In the genomic region with DNA sequence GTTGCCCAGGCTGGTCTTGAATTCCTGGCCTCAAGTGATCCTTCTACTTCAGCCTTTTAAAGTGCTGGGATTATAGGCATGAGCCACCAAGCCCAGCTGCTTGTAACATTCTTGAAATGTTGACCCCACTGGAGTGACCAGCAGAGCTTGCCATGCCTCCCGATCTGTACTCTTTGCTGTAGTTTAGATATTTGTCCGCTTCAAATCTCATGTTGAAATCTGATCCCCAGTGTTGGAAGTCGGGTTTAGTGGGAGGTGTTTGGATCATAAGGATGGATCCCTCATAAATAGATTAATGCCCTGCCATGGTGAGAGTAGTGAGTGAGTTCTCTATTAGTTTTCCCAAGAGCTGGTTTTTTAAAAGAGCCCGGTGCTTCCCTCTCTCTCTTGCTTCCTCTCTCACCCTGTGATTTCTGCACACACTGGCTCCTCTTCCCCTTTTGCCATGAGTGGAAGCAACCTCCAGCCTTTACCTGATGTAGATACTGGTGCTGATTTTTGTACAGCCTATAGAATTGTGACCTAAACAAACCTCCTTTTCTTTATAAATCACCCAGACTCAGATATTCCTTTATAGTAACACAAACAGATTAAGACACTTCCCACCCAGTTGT, we compare ENCODE assay signal across 8 cellular contexts. TPM values are rescaled to one million over a fixed set of nuclear protein-coding genes. Genes with fewer than 3 reads are reported as not detected.
DNase-seq lines count a peak whose midpoint lies in the region; ATAC-seq and TF ChIP-seq lines count a peak whose summit lies in the region.
"Not testable (repeated sequence)": the region's sequence is repeated elsewhere in the genome, so short reads cannot be mapped to it uniquely, and the experiment has no call there.

No MANE protein-coding gene starts in this region.

- ATAC-seq in lung (ENCODE audit: insufficient read depth, low FRiP score) (peak; percentile 62), psoas muscle (peak; percentile 43 to 67 (median 56)), upper lobe of right lung (peak; percentile 63)

- 50 to 65% methylated on average over 2 to 3 of the region's 4 CpGs for WGBS in lung, 2 donors
- 20 to 32% (median 21%) methylated on average over 2 to 3 of the region's 4 CpGs for WGBS in psoas muscle, 3 donors

- H3K27me3 ChIP-seq in WERI-Rb-1 (ENCODE audit: insufficient read depth, low read depth, severe bottlenecking); lung (ENCODE audit: control insufficient read depth, insufficient read depth); psoas muscle (ENCODE audit: insufficient read depth in 3 of 3, low read length in 2 of 3); upper lobe of right lung: not testable (repeated sequence)

- peak; percentile 3 for DNase-seq in Ammon's horn (ENCODE audit: low spot score)
- peak; percentile 5 for DNase-seq in LHCN-M2 (ENCODE audit: low read depth)
- DNase-seq in SKM-1 (lab: John Stamatoyannopoulos, UW; ENCODE audit: unreplicated experiment): peak; percentile 1
- peak; percentile 5 for DNase-seq in WERI-Rb-1
- DNase-seq in lung (ENCODE audit: low spot score); psoas muscle; upper lobe of right lung: not testable (repeated sequence)

- TF ChIP-seq CTCF in WERI-Rb-1 (IDR thresholded peaks at IDR 0.05; ENCODE audit: low read depth, low read length); lung (IDR thresholded peaks at IDR 0.05; ENCODE audit: control extremely low read depth, extremely low read depth); psoas muscle (IDR thresholded peaks at IDR 0.05); upper lobe of right lung (IDR thresholded peaks at IDR 0.05): not testable (repeated sequence)

- not testable (repeated sequence) for H3K9me3 ChIP-seq in WERI-Rb-1 (ENCODE audit: severe bottlenecking); lung (ENCODE audit: control insufficient read depth in 2 of 2, insufficient read depth in 1 of 2, low read length in 1 of 2); psoas muscle; upper lobe of right lung

- H3K4me1 Mint-ChIP-seq in dendritic cell treated with granulocyte-macrophage colony-stimulating factor and Interleukin-4, amounts not matched to agents 40 ng/mL and 50 ng/mL, for 4 days (ENCODE audit: low read depth): peaks cover 13% of the 10 kb centered on the region

- intact Hi-C loops in dendritic cell treated with granulocyte-macrophage colony-stimulating factor and Interleukin-4, amounts not matched to agents 40 ng/mL and 50 ng/mL, for 4 days (cut with micrococcal nuclease); psoas muscle (cut with DNase I); upper lobe of right lung (cut with DNase I): not testable (repeated sequence)

- not testable (repeated sequence) for H3K27me3 Mint-ChIP-seq in dendritic cell treated with granulocyte-macrophage colony-stimulating factor and Interleukin-4, amounts not matched to agents 40 ng/mL and 50 ng/mL, for 4 days

- H3K4me1 ChIP-seq in lung (ENCODE audit: control insufficient read depth in 2 of 2, insufficient read depth in 2 of 2, low read length in 2 of 2); psoas muscle; upper lobe of right lung: not testable (repeated sequence)

- not testable (repeated sequence) for H3K36me3 Mint-ChIP-seq in dendritic cell treated with granulocyte-macrophage colony-stimulating factor and Interleukin-4, amounts not matched to agents 40 ng/mL and 50 ng/mL, for 4 days (ENCODE audit: low read depth)

- not testable (repeated sequence) for H3K4me3 ChIP-seq in WERI-Rb-1 (ENCODE audit: low read depth, low read length); lung; psoas muscle; upper lobe of right lung

- H3K36me3 ChIP-seq in WERI-Rb-1; lung (ENCODE audit: control insufficient read depth in 2 of 2, insufficient read depth in 2 of 2, low read length in 2 of 2); psoas muscle (ENCODE audit: insufficient read depth in 1 of 2, low read depth in 1 of 2); upper lobe of right lung: not testable (repeated sequence)

- H3K9me3 Mint-ChIP-seq in dendritic cell treated with granulocyte-macrophage colony-stimulating factor and Interleukin-4, amounts not matched to agents 40 ng/mL and 50 ng/mL, for 4 days: not testable (repeated sequence)

- H3K27ac Mint-ChIP-seq in dendritic cell treated with granulocyte-macrophage colony-stimulating factor and Interleukin-4, amounts not matched to agents 40 ng/mL and 50 ng/mL, for 4 days: peak overlapping the region; percentile 34

- H3K4me3 Mint-ChIP-seq in dendritic cell treated with granulocyte-macrophage colony-stimulating factor and Interleukin-4, amounts not matched to agents 40 ng/mL and 50 ng/mL, for 4 days: not testable (repeated sequence)

- H3K27ac ChIP-seq in WERI-Rb-1; lung (ENCODE audit: low read depth in 1 of 2, low read length in 1 of 2); psoas muscle; upper lobe of right lung: not testable (repeated sequence)

RNA-seq across cellular contexts. Expression of a gene that starts 43.1 kb away (rescaled TPM):
- total RNA-seq in LHCN-M2 (2014; rRNA removed) (0.90 and 1.4 TPM in 2 replicates), lung (1 to 10 TPM; 3.7 to 7.8 TPM), psoas muscle (1 to 10 TPM; 1.4 to 9.2 (median 2.5) TPM), upper lobe of right lung (5.1 TPM)
- polyA plus RNA-seq in LHCN-M2 (2012): 1.1 TPM
- polyA plus RNA-seq in lung (10 to 100 TPM in 1 of 2 donors, 1 to 10 TPM in 1; 1.8 to 10.8 TPM), psoas muscle (1 to 10 TPM in 1 of 3 donors, under 1 TPM in 2; 0.68 to 4.0 (median 0.87) TPM)
